In the genomic region with DNA sequence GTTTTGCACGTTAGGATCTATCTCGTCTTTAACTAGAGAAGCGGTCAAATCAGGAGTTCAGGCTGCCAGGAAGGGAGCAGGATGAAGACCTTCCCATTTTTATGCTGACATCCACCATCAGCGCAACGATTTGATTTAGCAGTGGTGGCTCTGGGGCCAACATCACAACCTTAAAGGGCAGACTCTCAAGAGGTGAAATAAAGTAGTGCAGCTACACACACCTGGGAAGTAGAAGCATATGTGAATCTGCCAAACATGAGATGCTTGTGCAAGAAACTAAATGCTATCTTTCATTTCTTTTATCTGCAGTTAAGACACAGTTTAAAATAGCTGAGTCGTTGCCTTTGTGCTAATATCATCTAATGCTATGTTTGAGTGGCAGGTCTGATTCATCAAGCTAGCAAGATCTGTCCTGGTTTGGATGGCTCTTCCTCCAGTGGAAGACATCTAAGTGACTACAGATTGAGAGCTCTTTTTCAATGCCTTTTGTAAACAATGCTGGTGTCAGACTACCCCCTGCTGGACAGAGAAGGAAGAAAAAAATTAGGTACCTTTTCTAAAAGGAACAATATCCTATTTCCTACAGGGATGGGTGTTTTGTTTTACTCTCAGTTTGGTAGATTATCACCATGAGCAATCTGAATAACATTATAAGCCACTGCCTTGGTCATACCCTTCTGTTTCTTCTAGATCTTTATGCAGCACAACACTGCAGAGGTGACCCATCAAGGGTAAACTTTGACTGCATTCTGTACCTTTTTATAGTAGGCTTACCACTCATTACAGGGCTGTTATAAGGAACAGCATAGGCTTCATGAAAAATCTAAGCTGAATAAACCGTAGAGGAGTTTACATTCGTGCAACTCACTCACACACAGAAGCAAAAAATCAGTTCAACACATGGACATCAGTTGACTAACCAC, we compare ENCODE assay signal across 8 cellular contexts.
DNase-seq lines count a peak whose midpoint lies in the region; ATAC-seq and TF ChIP-seq lines count a peak whose summit lies in the region.

No MANE protein-coding gene starts in this region.

- H3K9me3 ChIP-seq in BE2C = no peaks in the 10 kb centered on the region
- no peaks in the 10 kb centered on the region for H3K9me3 ChIP-seq in WERI-Rb-1 (ENCODE audit: severe bottlenecking)

- H3K4me1 ChIP-seq in BE2C = no peaks in the 10 kb centered on the region

- peak; percentile 73 for ATAC-seq in GM18502 (IDR thresholded peaks at IDR 0.05; ENCODE audit: poor library complexity, unreplicated experiment)
- peak; percentile 55 for ATAC-seq in HG03025 (IDR thresholded peaks at IDR 0.05; ENCODE audit: low FRiP score, unreplicated experiment)

- H3K27ac ChIP-seq in WERI-Rb-1 = no peak overlapping the region

- H3K4me3 ChIP-seq in BE2C (ENCODE audit: low read depth, low read length) (no peak overlapping the region), WERI-Rb-1 (ENCODE audit: low read depth, low read length) (no peak overlapping the region)

- H3K36me3 ChIP-seq in BE2C (no peaks in the 10 kb centered on the region), WERI-Rb-1 (no peaks in the 10 kb centered on the region)

- DNase-seq in BE2C (peak; percentile 23), NCI-H2107 treated with DMSO at 0.1 percent for 48 hours (lab: John Stamatoyannopoulos, UW; ENCODE audit: unreplicated experiment) (peak; percentile 86), WERI-Rb-1 (peak; percentile 30), germinal center (ENCODE audit: low spot score) (peak; percentile 8), renal cortical epithelial cell (ENCODE audit: low read depth) (peak; percentile 50), cerebellar nuclear complex (lab: John Stamatoyannopoulos, UW) (no peak)

- TF ChIP-seq CTCF in BE2C (IDR thresholded peaks at IDR 0.05; ENCODE audit: low read depth, low read length) (peak; percentile 74), WERI-Rb-1 (IDR thresholded peaks at IDR 0.05; ENCODE audit: low read depth, low read length) (peak; percentile 50)

- H3K27me3 ChIP-seq in BE2C (peaks cover 14% of the 10 kb centered on the region), WERI-Rb-1 (ENCODE audit: insufficient read depth, low read depth, severe bottlenecking) (no peaks in the 10 kb centered on the region)

Comparison
In these comparisons a context has a peak if more than half of its experiments do, and no peak if none do; other contexts are left out.
1. DNase-seq: peak in BE2C (single experiment), NCI-H2107 treated with DMSO at 0.1 percent for 48 hours (single experiment), WERI-Rb-1 (single experiment), germinal center (single experiment) and renal cortical epithelial cell (single experiment); none in cerebellar nuclear complex (0 of 2).